Comparison of ENCODE assay signal across 26 cellular contexts in the genomic region with DNA sequence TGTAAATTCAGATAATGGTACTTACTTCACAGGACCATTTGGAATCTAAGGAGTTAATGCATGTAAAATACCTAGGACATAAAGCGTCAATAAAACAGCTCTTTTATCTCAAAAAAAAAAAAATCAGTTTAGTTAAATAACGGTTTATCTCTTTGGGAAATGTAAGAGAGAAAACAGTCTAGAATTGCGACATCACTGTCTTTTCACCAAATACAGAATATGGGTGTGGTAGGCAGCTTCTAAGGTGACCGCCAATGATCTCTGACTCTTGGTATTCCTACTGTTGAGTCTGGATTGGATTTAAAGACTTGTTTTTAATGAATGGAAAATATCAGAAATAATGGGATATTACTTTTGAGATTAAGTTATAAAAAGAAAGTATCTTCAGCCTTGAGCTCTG.
A peak's percentile ranks its signal among the peaks of the same experiment; 100 is the strongest.
DNase-seq lines count a peak whose midpoint lies in the region; ATAC-seq, FAIRE-seq and TF ChIP-seq lines count a peak whose summit lies in the region.
"Had no signal": no experiment of that assay in that cellular context is flagged by ENCODE, and none has a peak within 500 bp of the region (broad histone marks: within the 10 kb centered on the region; RNA-seq: fewer than 3 reads in every experiment).

No MANE protein-coding gene starts in this region.

- H3K4ac ChIP-seq in H1 (replicated peaks; ENCODE audit: insufficient read length, low read depth, low read length), result no peak overlapping the region

- TF ChIP-seq CTCF in HepG2 (CRISPR knock-in tag; IDR thresholded peaks at IDR 0.05), result no peak
- no peak for TF ChIP-seq CTCF in right lobe of liver (IDR thresholded peaks at IDR 0.05)
- no peak for TF ChIP-seq CTCF in H1 (IDR thresholded peaks at IDR 0.05; ENCODE audit: control extremely low read depth in 1 of 3, insufficient read depth in 1 of 3, low read depth in 1 of 3, low read length in 3 of 3)
- TF ChIP-seq CTCF in CD14-positive monocyte (IDR thresholded peaks at IDR 0.05), result no peak

- peaks cover 0 to 2% (median 0%) of the 10 kb centered on the region in 7 donors for H3K9me3 Mint-ChIP-seq in CD14-positive monocyte

- no peaks in the 10 kb centered on the region for H3K27me3 Mint-ChIP-seq in CD14-positive monocyte (ENCODE audit: low read depth in 3 of 3)
- H3K27me3 Mint-ChIP-seq: B cell; CD4-positive, alpha-beta memory T cell; CD4-positive, CD25-positive, alpha-beta regulatory T cell; CD8-positive, alpha-beta memory T cell had no signal

- H2BK15ac ChIP-seq in H1 (ENCODE audit: low read length), result no peak overlapping the region

- in situ Hi-C loops in HepG2 (cut with HindIII; ENCODE audit: extremely low pct_ligation_motif_present, low pct_unique_long_range_greater_than_20kb), result no loop called here

- H3K36me3 Mint-ChIP-seq in CD14-positive monocyte, result no peaks in the 10 kb centered on the region
- H3K36me3 Mint-ChIP-seq: CD4-positive, alpha-beta memory T cell; CD4-positive, CD25-positive, alpha-beta regulatory T cell; CD8-positive, alpha-beta memory T cell had no signal

- FAIRE-seq in HepG2 (lab: Jason Lieb, UNC), result no peak
- no peak for FAIRE-seq in H1 (lab: Jason Lieb, UNC)
- FAIRE-seq: A549, GM12878, GM12892, GM18507 had no signal

- H3K9me3 ChIP-seq in HepG2 (ENCODE audit: low read length) (no peaks in the 10 kb centered on the region), right lobe of liver (no peaks in the 10 kb centered on the region), H1 (ENCODE audit: insufficient read depth in 2 of 2, low read depth in 1 of 2, low read length in 1 of 2) (no peaks in the 10 kb centered on the region)
- H3K9me3 ChIP-seq: A549; BLaER1 treated with 17β-estradiol and CSF1 and Interleukin-3, amounts not matched to agents 10 nM and 100 nM had no signal

- no peak overlapping the region for H4K91ac ChIP-seq in H1 (replicated peaks; ENCODE audit: insufficient read length, low read length)

- no peak overlapping the region for H2BK20ac ChIP-seq in H1 (ENCODE audit: low read length)

- TF ChIP-seq RAD21 in HepG2 (CRISPR knock-in tag; IDR thresholded peaks at IDR 0.05) (no peak), Ishikawa (IDR thresholded peaks at IDR 0.05; ENCODE audit: low read depth) (no peak), H1 (IDR thresholded peaks at IDR 0.05 in 1 of 2, conservative IDR thresholded peaks at IDR 0.05 in 1 of 2; ENCODE audit: low read depth in 2 of 2, low read length in 2 of 2) (no peak)

- no peaks in the 10 kb centered on the region for H3K23me2 ChIP-seq in H1 (ENCODE audit: low read depth, low read length)

- H3K79me2 ChIP-seq in HepG2 (ENCODE audit: insufficient read depth, low read length), result no peaks in the 10 kb centered on the region
- H3K79me2 ChIP-seq in H1 (ENCODE audit: control insufficient read depth in 1 of 2, insufficient read depth in 2 of 2, low read length in 2 of 2), result no peaks in the 10 kb centered on the region

- H2BK120ac ChIP-seq in H1 (replicated peaks; ENCODE audit: low read depth, low read length), result no peak overlapping the region

- H3K23ac ChIP-seq in H1 (ENCODE audit: insufficient read length), result no peak overlapping the region

- H4K20me1 ChIP-seq in HepG2 (ENCODE audit: insufficient read depth, low read length) (no peaks in the 10 kb centered on the region), H1 (replicated peaks in 1 of 2; ENCODE audit: control insufficient read depth in 1 of 2, insufficient read depth in 2 of 2, low read length in 2 of 2) (no peaks in the 10 kb centered on the region)
- H4K20me1 ChIP-seq: BLaER1 treated with 17β-estradiol and CSF1 and Interleukin-3, amounts not matched to agents 10 nM and 100 nM had no signal

- no peak overlapping the region for H2AK5ac ChIP-seq in H1 (ENCODE audit: low read depth, low read length)

- H3K4me3 ChIP-seq in HepG2 (replicated peaks in 1 of 3; ENCODE audit: insufficient read depth in 1 of 3, low read depth in 2 of 3, low read length in 3 of 3) (no peak overlapping the region), right lobe of liver (no peak overlapping the region), H1 (ENCODE audit: extremely low read depth in 1 of 4, insufficient read depth in 2 of 4, low read depth in 3 of 4, low read length in 4 of 4) (no peak overlapping the region)
- H3K4me3 ChIP-seq: A549; BLaER1 treated with 17β-estradiol and CSF1 and Interleukin-3, amounts not matched to agents 10 nM and 100 nM; GM12878 had no signal

- ATAC-seq in HepG2 (no peak), right lobe of liver (no peak), GM21576 (IDR thresholded peaks at IDR 0.05; ENCODE audit: unreplicated experiment) (no peak)
- ATAC-seq: A549, GM12878 had no signal

- H3K27ac Mint-ChIP-seq in CD14-positive monocyte, result no peak overlapping the region
- H3K27ac Mint-ChIP-seq: B cell; CD4-positive, alpha-beta memory T cell; CD4-positive, CD25-positive, alpha-beta regulatory T cell; CD8-positive, alpha-beta memory T cell had no signal

- H3K18ac ChIP-seq in H1 (ENCODE audit: extremely low read depth, low read length), result no peak overlapping the region

- 15% methylated on average over 4 of the region's 4 CpGs for WGBS in HepG2 (ENCODE audit: low lambda C conversion rate)
- 49% methylated on average over 4 of the region's 4 CpGs for WGBS in right lobe of liver (ENCODE audit: insufficient coverage, low coverage, low lambda C conversion rate, missing lambda C conversion rate)
- WGBS in H1 (ENCODE audit: extremely low coverage in 1 of 2, insufficient coverage in 1 of 2, insufficient read length in 1 of 2, insufficient replicate concordance in 2 of 2, low coverage in 1 of 2, low lambda C conversion rate in 2 of 2, missing lambda C conversion rate in 1 of 2), 2 experiments, result 95% methylated on average over 4 of the region's 4 CpGs; no CpG with 5 or more reads in 1 of the 2 experiments

- H3K27ac ChIP-seq in HepG2 (ENCODE audit: extremely low read length, insufficient read depth, low read length), result no peak overlapping the region
- H3K27ac ChIP-seq in right lobe of liver, result no peak overlapping the region
- H3K27ac ChIP-seq in H1 (ENCODE audit: low read depth, low read length), result no peak overlapping the region
- H3K27ac ChIP-seq: 22Rv1; A549; BLaER1 treated with 17β-estradiol and CSF1 and Interleukin-3, amounts not matched to agents 10 nM and 100 nM; C4-2B had no signal

- no peaks in the 10 kb centered on the region for H3K4me1 ChIP-seq in HepG2 (ENCODE audit: insufficient read depth, low read length)
- no peaks in the 10 kb centered on the region for H3K4me1 ChIP-seq in right lobe of liver
- no peaks in the 10 kb centered on the region for H3K4me1 ChIP-seq in H1 (replicated peaks in 1 of 4; ENCODE audit: control insufficient read depth in 3 of 4, insufficient read depth in 4 of 4, low read length in 3 of 4)
- H3K4me1 ChIP-seq: A549; BLaER1 treated with 17β-estradiol and CSF1 and Interleukin-3, amounts not matched to agents 10 nM and 100 nM had no signal

- H3K14ac ChIP-seq in H1 (ENCODE audit: insufficient read length), result no peak overlapping the region

- H4K5ac ChIP-seq in H1 (ENCODE audit: insufficient read length, low read depth, low read length), result no peak overlapping the region

- no peaks in the 10 kb centered on the region for H3K79me1 ChIP-seq in H1 (ENCODE audit: low read depth, low read length)

- no peak overlapping the region for H2BK5ac ChIP-seq in H1 (ENCODE audit: low read depth, low read length)

- no TSS peak for BruUV-seq in HepG2 (replicated peaks; lab: Mats Ljungman, UMichigan)

- CTCF ChIA-PET in HepG2 (lab: Yijun Ruan, JAX; ENCODE audit: low intra/inter-chr PET ratio, low total read pairs) (no interaction called here), H1 (lab: Charles Lee; ENCODE audit: partially characterized antibody) (no interaction called here)

- POLR2A ChIA-PET in HepG2 (lab: Yijun Ruan, JAX) (no interaction called here), H1 (lab: Charles Lee; ENCODE audit: partially characterized antibody) (no interaction called here)

- H3K4me2 ChIP-seq in HepG2 (ENCODE audit: low read depth, low read length) (no peak overlapping the region), H1 (ENCODE audit: insufficient read depth in 1 of 2, low read depth in 2 of 2, low read length in 2 of 2) (no peak overlapping the region)
- H3K4me2 ChIP-seq: A549; BLaER1 treated with 17β-estradiol and CSF1 and Interleukin-3, amounts not matched to agents 10 nM and 100 nM had no signal

- H2AFZ ChIP-seq in HepG2 (ENCODE audit: low read length), result no peak overlapping the region
- H2AFZ ChIP-seq in H1 (ENCODE audit: low read length), result peak overlapping the region; percentile 76; the same call in 1 of the 2 replicates

- intact Hi-C loops in HepG2 (cut with micrococcal nuclease; ENCODE audit: unreplicated experiment), result no loop called here
- intact Hi-C loops in right lobe of liver (cut with DNase I), result no loop called here
- intact Hi-C loops in CD14-positive monocyte (cut with micrococcal nuclease), result no loop called here

- TF ChIP-seq EP300 in HepG2 (IDR thresholded peaks at IDR 0.05; ENCODE audit: low read depth in 2 of 2, low read length in 2 of 2) (no peak), HepG2 (CRISPR knock-in tag; IDR thresholded peaks at IDR 0.05; ENCODE audit: borderline replicate concordance) (no peak), Ishikawa (IDR thresholded peaks at IDR 0.05; ENCODE audit: borderline replicate concordance) (no peak), H1 (IDR thresholded peaks at IDR 0.05; ENCODE audit: borderline replicate concordance in 1 of 2, low read depth in 2 of 2, low read length in 2 of 2) (no peak)

- H3K4me3 Mint-ChIP-seq in CD14-positive monocyte, result no peak overlapping the region
- H3K4me3 Mint-ChIP-seq: B cell; CD4-positive, alpha-beta memory T cell; CD4-positive, CD25-positive, alpha-beta regulatory T cell; CD8-positive, alpha-beta memory T cell had no signal

- H3K36me3 ChIP-seq in HepG2 (replicated peaks in 1 of 2; ENCODE audit: control insufficient read depth in 1 of 2, insufficient read depth in 2 of 2, low read length in 2 of 2), result no peaks in the 10 kb centered on the region
- H3K36me3 ChIP-seq in right lobe of liver, result no peaks in the 10 kb centered on the region
- no peaks in the 10 kb centered on the region for H3K36me3 ChIP-seq in H1 (ENCODE audit: control insufficient read depth in 2 of 4, insufficient read depth in 4 of 4, low read length in 3 of 4)
- H3K36me3 ChIP-seq: BLaER1 treated with 17β-estradiol and CSF1 and Interleukin-3, amounts not matched to agents 10 nM and 100 nM had no signal

- H3K27me3 ChIP-seq in HepG2 (ENCODE audit: control insufficient read depth in 1 of 2, insufficient read depth in 2 of 2, low read length in 2 of 2), result no peaks in the 10 kb centered on the region
- no peaks in the 10 kb centered on the region for H3K27me3 ChIP-seq in right lobe of liver
- no peaks in the 10 kb centered on the region for H3K27me3 ChIP-seq in H1 (replicated peaks in 1 of 4; ENCODE audit: control insufficient read depth in 3 of 4, extremely low read depth in 1 of 4, insufficient read depth in 3 of 4, low read length in 3 of 4)
- H3K27me3 ChIP-seq: BLaER1 treated with 17β-estradiol and CSF1 and Interleukin-3, amounts not matched to agents 10 nM and 100 nM had no signal

- H3K9ac ChIP-seq in HepG2 (ENCODE audit: insufficient read depth, low read depth, low read length) (no peak overlapping the region), H1 (replicated peaks in 1 of 4; ENCODE audit: extremely low read depth in 1 of 4, low read depth in 3 of 4, low read length in 3 of 4) (no peak overlapping the region)
- H3K9ac ChIP-seq: BLaER1 treated with 17β-estradiol and CSF1 and Interleukin-3, amounts not matched to agents 10 nM and 100 nM had no signal

- H4K8ac ChIP-seq in H1 (ENCODE audit: extremely low read depth, insufficient read depth, low read length), result no peak overlapping the region

- no peak overlapping the region for H2BK12ac ChIP-seq in H1 (ENCODE audit: low read depth, low read length)

- DNase-seq in HepG2 (ENCODE audit: low spot score) (no peak), right lobe of liver (no peak), H1 (ENCODE audit: low read depth in 1 of 2, low spot score in 2 of 2) (no peak), CD14-positive monocyte (ENCODE audit: low spot score) (no peak)
- DNase-seq: AML-193; CD4-positive, alpha-beta memory T cell; CD4-positive, CD25-positive, alpha-beta regulatory T cell; CD8-positive, alpha-beta memory T cell; COR-L47; DMS 273 treated with DMSO at 0.1 percent for 48 hours; DMS153; DMS53; DMS79; DND-41; EL; GDM1 had no signal

- TF ChIP-seq POLR2A in HepG2 (IDR thresholded peaks at IDR 0.05; ENCODE audit: insufficient read depth in 1 of 2, low read depth in 2 of 2, low read length in 2 of 2) (no peak), right lobe of liver (IDR thresholded peaks at IDR 0.05) (no peak), H1 (IDR thresholded peaks at IDR 0.05; ENCODE audit: control extremely low read depth in 1 of 2, low read depth in 2 of 2, low read length in 2 of 2) (no peak)

- no peak overlapping the region for H3K56ac ChIP-seq in H1 (replicated peaks; ENCODE audit: insufficient read length, low read depth, low read length)

- H3K4me1 Mint-ChIP-seq in CD14-positive monocyte, result no peaks in the 10 kb centered on the region
- H3K4me1 Mint-ChIP-seq: B cell; CD4-positive, alpha-beta memory T cell; CD4-positive, CD25-positive, alpha-beta regulatory T cell; CD8-positive, alpha-beta memory T cell had no signal
